1 cellular context compared by ENCODE assay signal in the genomic region with DNA sequence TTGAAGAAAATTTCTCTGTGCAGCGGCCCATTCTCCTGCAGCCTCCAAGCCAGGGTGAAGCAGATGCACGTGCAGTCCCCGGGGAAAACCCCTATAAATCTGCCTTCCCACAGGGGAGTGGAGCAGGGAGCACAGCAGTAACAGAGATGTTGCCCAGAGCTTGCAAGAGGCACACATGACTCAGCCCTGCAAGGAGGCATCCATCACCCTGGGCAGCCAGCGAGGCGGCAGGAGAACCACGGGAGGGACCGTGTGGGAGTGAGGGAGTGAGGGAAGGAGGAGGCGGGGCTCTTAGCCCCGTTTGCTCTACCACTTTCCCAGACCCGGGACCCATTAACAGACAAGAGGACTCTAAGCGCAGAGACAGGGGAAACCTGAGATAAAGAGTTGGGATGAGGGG.
TF ChIP-seq lines count a peak whose summit lies in the region.

No MANE protein-coding gene starts in this region.

TF ChIP-seq in SK-N-SH, 30 proteins besides CTCF, POLR2A, EP300 and RAD21 (continued from another document):
- no peak for TF ChIP-seq MEF2A (IDR thresholded peaks at IDR 0.05; ENCODE audit: borderline replicate concordance, low read depth)
- TF ChIP-seq MAX (IDR thresholded peaks at IDR 0.05; ENCODE audit: low read depth): no peak
- TF ChIP-seq RXRA (IDR thresholded peaks at IDR 0.05; ENCODE audit: borderline replicate concordance, low read depth): no peak
- TF ChIP-seq, protein P1, sequence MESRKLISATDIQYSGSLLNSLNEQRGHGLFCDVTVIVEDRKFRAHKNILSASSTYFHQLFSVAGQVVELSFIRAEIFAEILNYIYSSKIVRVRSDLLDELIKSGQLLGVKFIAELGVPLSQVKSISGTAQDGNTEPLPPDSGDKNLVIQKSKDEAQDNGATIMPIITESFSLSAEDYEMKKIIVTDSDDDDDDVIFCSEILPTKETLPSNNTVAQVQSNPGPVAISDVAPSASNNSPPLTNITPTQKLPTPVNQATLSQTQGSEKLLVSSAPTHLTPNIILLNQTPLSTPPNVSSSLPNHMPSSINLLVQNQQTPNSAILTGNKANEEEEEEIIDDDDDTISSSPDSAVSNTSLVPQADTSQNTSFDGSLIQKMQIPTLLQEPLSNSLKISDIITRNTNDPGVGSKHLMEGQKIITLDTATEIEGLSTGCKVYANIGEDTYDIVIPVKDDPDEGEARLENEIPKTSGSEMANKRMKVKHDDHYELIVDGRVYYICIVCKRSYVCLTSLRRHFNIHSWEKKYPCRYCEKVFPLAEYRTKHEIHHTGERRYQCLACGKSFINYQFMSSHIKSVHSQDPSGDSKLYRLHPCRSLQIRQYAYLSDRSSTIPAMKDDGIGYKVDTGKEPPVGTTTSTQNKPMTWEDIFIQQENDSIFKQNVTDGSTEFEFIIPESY (IDR thresholded peaks at IDR 0.05; ENCODE audit: borderline replicate concordance, low read depth): no peak
- TF ChIP-seq POLR2AphosphoS5 (IDR thresholded peaks at IDR 0.05; ENCODE audit: low read depth, low read length): no peak
- TF ChIP-seq RFX5 (IDR thresholded peaks at IDR 0.05; ENCODE audit: low read length): no peak
- TF ChIP-seq NRF1 (IDR thresholded peaks at IDR 0.05; ENCODE audit: low read depth, low read length): no peak
- no peak for TF ChIP-seq GATA2 (CRISPR knock-in tag; IDR thresholded peaks at IDR 0.05)
- TF ChIP-seq FOXM1 (IDR thresholded peaks at IDR 0.05; ENCODE audit: low read depth): no peak
- TF ChIP-seq, protein P2, sequence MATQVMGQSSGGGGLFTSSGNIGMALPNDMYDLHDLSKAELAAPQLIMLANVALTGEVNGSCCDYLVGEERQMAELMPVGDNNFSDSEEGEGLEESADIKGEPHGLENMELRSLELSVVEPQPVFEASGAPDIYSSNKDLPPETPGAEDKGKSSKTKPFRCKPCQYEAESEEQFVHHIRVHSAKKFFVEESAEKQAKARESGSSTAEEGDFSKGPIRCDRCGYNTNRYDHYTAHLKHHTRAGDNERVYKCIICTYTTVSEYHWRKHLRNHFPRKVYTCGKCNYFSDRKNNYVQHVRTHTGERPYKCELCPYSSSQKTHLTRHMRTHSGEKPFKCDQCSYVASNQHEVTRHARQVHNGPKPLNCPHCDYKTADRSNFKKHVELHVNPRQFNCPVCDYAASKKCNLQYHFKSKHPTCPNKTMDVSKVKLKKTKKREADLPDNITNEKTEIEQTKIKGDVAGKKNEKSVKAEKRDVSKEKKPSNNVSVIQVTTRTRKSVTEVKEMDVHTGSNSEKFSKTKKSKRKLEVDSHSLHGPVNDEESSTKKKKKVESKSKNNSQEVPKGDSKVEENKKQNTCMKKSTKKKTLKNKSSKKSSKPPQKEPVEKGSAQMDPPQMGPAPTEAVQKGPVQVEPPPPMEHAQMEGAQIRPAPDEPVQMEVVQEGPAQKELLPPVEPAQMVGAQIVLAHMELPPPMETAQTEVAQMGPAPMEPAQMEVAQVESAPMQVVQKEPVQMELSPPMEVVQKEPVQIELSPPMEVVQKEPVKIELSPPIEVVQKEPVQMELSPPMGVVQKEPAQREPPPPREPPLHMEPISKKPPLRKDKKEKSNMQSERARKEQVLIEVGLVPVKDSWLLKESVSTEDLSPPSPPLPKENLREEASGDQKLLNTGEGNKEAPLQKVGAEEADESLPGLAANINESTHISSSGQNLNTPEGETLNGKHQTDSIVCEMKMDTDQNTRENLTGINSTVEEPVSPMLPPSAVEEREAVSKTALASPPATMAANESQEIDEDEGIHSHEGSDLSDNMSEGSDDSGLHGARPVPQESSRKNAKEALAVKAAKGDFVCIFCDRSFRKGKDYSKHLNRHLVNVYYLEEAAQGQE (IDR thresholded peaks at IDR 0.05; ENCODE audit: low read depth, low read length): no peak
- TF ChIP-seq TAF1 (IDR thresholded peaks at IDR 0.05; ENCODE audit: borderline replicate concordance, low read depth, low read length): no peak
